10 cellular contexts compared by ENCODE assay signal in the genomic region with DNA sequence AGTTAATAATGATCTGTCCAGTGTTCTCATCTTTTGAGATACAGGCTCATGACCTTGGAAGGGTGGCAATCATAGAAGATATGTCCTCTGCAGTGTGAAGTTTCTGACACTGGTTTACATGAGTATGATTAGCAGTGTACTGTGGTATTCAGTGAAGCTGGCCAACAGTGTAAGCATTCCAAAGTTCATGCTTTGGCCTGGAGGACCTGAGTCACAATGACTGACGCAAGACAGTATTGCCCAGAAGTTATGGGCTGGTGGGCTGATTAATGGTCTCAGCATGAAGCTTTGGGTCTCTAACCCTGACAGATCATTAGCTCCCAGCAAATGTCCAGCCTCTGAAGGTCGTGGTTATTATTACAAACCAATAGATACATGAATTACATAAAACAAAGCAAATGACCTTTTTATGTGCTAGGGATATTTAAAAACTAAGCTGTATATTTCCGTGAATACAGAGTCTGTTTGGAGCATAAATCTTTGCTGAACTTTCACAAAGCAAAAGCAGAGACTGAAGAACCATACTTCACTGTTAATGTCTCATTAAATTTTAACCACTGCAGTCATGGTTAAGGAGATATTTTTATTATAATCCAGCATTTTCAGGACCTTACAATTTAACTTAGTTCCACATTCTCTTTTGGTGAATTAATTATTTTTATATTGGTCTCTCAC. TPM values are rescaled to one million over a fixed set of nuclear protein-coding genes. Genes with fewer than 3 reads are reported as not detected.
A peak's percentile ranks its signal among the peaks of the same experiment; 100 is the strongest.
DNase-seq lines count a peak whose midpoint lies in the region; ATAC-seq and TF ChIP-seq lines count a peak whose summit lies in the region.
"Had no signal": no experiment of that assay in that cellular context is flagged by ENCODE, and none has a peak within 500 bp of the region (broad histone marks: within the 10 kb centered on the region; RNA-seq: fewer than 3 reads in every experiment).

No MANE protein-coding gene starts in this region.

- POLR2A ChIA-PET in AG04450 (lab: Yijun Ruan, JAX): interaction anchor here (0.7 to 2.2 kb wide), 2 partner anchors 29 to 192 kb away, joined by 3 to 6 read pairs; partner anchors contain the start of gene USP47

- CTCF ChIA-PET in AG04450 (lab: Charles Lee): interaction anchor here (1.1 kb wide), 1 partner anchor 26 kb away, joined by 4 read pairs; no protein-coding TSS in a partner anchor

- H3K36me3 ChIP-seq in mucosa of descending colon (ENCODE audit: low read depth) (no peaks in the 10 kb centered on the region), MM.1S (replicated peaks; ENCODE audit: insufficient read depth, low read length) (no peaks in the 10 kb centered on the region)

- H3K36me3 Mint-ChIP-seq in type B pancreatic cell: no peaks in the 10 kb centered on the region
- H3K36me3 Mint-ChIP-seq: activated naive CD8-positive, alpha-beta T cell treated with anti-CD3 and anti-CD28 coated beads, Interleukin-2, amount 10 ng/mL, durations not matched to agents 7 days and 5 days had no signal

- H3K9me2 ChIP-seq in MM.1S (replicated peaks; ENCODE audit: insufficient read depth, low read length): no peaks in the 10 kb centered on the region

- intact Hi-C loops in mucosa of descending colon (cut with DNase I, micrococcal nuclease): no loop called here

- DNase-seq in AG04450 (ENCODE audit: low read depth, low spot score): peak; percentile 81
- DNase-seq in NCI-H226: peak; percentile 87
- DNase-seq in epithelial cell of proximal tubule (ENCODE audit: low read depth): peak; percentile 96
- DNase-seq in mucosa of descending colon: peak in 1 of 3 donors; percentile 15
- DNase-seq in NCI-H526 (lab: John Stamatoyannopoulos, UW): no peak
- DNase-seq in type B pancreatic cell (ENCODE audit: extremely low spot score, unreplicated experiment): no peak
- no peak for DNase-seq in MM.1S
- DNase-seq in activated CD4-positive, alpha-beta T cell treated with anti-CD3 and anti-CD28 coated beads, Interleukin-2, amount 50 U/mL, for 48 hours: no peak
- DNase-seq: activated naive CD8-positive, alpha-beta T cell treated with anti-CD3 and anti-CD28 coated beads, Interleukin-2, amount 10 ng/mL, durations not matched to agents 7 days and 5 days had no signal

- no peaks in the 10 kb centered on the region for H4K20me1 ChIP-seq in MM.1S (ENCODE audit: insufficient read depth, low read length)

- TF ChIP-seq CTCF in AG04450 (IDR thresholded peaks at IDR 0.05; ENCODE audit: low read depth, low read length): no peak
- TF ChIP-seq CTCF in epithelial cell of proximal tubule (conservative IDR thresholded peaks at IDR 0.05; ENCODE audit: low read depth, low read length): no peak
- TF ChIP-seq CTCF in mucosa of descending colon (IDR thresholded peaks at IDR 0.05): no peak
- TF ChIP-seq CTCF in type B pancreatic cell (conservative IDR thresholded peaks at IDR 0.05): no peak
- TF ChIP-seq CTCF in MM.1S (IDR thresholded peaks at IDR 0.05; ENCODE audit: low read length): no peak

- no peaks in the 10 kb centered on the region for H3K27me3 ChIP-seq in AG04450 (ENCODE audit: control insufficient read depth, insufficient read depth, low read length)
- no peaks in the 10 kb centered on the region for H3K27me3 ChIP-seq in MM.1S (replicated peaks; ENCODE audit: insufficient read depth, low read length)

- no peak overlapping the region for H3K4me2 ChIP-seq in MM.1S (ENCODE audit: low read depth, low read length)

- H3K9me3 ChIP-seq in AG04450 (ENCODE audit: control insufficient read depth, insufficient read depth, low read length) (peaks cover 5% of the 10 kb centered on the region; the same call in 1 of the 2 replicates), mucosa of descending colon (no peaks in the 10 kb centered on the region), MM.1S (replicated peaks; ENCODE audit: insufficient read depth, low read length) (no peaks in the 10 kb centered on the region)

- no peaks in the 10 kb centered on the region for H3K79me2 ChIP-seq in MM.1S (ENCODE audit: low read length)

- no peaks in the 10 kb centered on the region for H3K4me1 ChIP-seq in mucosa of descending colon (ENCODE audit: low read depth)
- peaks cover 4% of the 10 kb centered on the region; the same call in 1 of the 2 replicates for H3K4me1 ChIP-seq in MM.1S (ENCODE audit: low read length)

- no peak overlapping the region for H3K4me3 Mint-ChIP-seq in type B pancreatic cell
- H3K4me3 Mint-ChIP-seq: activated naive CD8-positive, alpha-beta T cell treated with anti-CD3 and anti-CD28 coated beads, Interleukin-2, amount 10 ng/mL, durations not matched to agents 7 days and 5 days had no signal

- ATAC-seq in mucosa of descending colon: peak; percentile 61

- no peaks in the 10 kb centered on the region for H3K4me1 Mint-ChIP-seq in type B pancreatic cell (ENCODE audit: unreplicated experiment)

- H3K27me3 Mint-ChIP-seq in type B pancreatic cell: no peaks in the 10 kb centered on the region

- peak overlapping the region; percentile 43 for H3K27ac ChIP-seq in AG04450 (ENCODE audit: low read depth, low read length)
- H3K27ac ChIP-seq in MM.1S (ENCODE audit: low read length): no peak overlapping the region
- H3K27ac ChIP-seq: C4-2B had no signal

- H3K9ac ChIP-seq in MM.1S (ENCODE audit: low read length): no peak overlapping the region

- no peaks in the 10 kb centered on the region for H3F3A ChIP-seq in MM.1S (ENCODE audit: insufficient read depth, low read length)

- H2AFZ ChIP-seq in MM.1S (ENCODE audit: low read length): no peak overlapping the region

- H3K27ac Mint-ChIP-seq in type B pancreatic cell: no peak overlapping the region

- H3K4me3 ChIP-seq in AG04450 (ENCODE audit: low read depth, low read length) (no peak overlapping the region), epithelial cell of proximal tubule (ENCODE audit: low read depth, low read length) (no peak overlapping the region), mucosa of descending colon (no peak overlapping the region), MM.1S (ENCODE audit: low read length) (no peak overlapping the region)

- peaks cover 3% of the 10 kb centered on the region for H3K9me3 Mint-ChIP-seq in type B pancreatic cell
- H3K9me3 Mint-ChIP-seq: activated naive CD8-positive, alpha-beta T cell treated with anti-CD3 and anti-CD28 coated beads, Interleukin-2, amount 10 ng/mL, durations not matched to agents 7 days and 5 days had no signal

RNA-seq across cellular contexts. Expression of gene USP47, which starts 28.3 kb away (rescaled TPM):
- polyA plus RNA-seq in AG04450 (2011; rRNA removed): 27.7 and 35.0 TPM in 2 replicates
- 31.2 and 54.3 TPM in 2 replicates for polyA minus RNA-seq in AG04450 (2011; rRNA and poly(A)+ RNA removed)
- 21.3 and 32.6 TPM in 2 replicates for total RNA-seq in epithelial cell of proximal tubule
- total RNA-seq in mucosa of descending colon: 10 to 100 TPM; 36.1 to 59.3 (median 39.1) TPM
- total RNA-seq in type B pancreatic cell (ENCODE audit: low replicate concordance): 46.3 and 54.4 TPM in 2 replicates

Comparison
In these comparisons a context has a peak if more than half of its experiments do, and no peak if none do; other contexts are left out.
1. DNase-seq: peak in AG04450 (single experiment), NCI-H226 (single experiment) and epithelial cell of proximal tubule (single experiment); none in NCI-H526 (0 of 2), type B pancreatic cell (single experiment), MM.1S (single experiment) and activated CD4-positive, alpha-beta T cell treated with anti-CD3 and anti-CD28 coated beads, Interleukin-2, amount 50 U/mL, for 48 hours (0 of 2).